ENCODE assay signal across 13 cellular contexts in the genomic region with DNA sequence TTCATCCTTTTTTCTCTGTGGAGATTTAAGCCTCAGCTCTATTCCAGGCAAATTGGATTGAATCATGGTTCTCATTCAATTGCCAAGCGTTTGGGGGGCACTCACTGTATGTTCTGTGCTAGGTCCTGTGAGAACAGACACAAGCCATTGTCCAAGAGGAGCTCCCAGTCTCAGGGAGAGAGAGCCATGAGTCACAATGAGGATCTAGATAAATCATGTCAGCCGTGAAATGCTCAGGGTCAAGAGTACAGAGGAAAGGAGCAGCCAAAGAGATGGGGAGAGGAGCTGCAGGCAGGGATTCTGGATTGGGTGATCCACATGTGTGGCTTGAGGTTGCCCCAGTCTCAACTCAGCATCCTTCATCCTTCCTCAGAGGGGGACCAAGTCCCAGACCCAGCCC.
DNase-seq lines count a peak whose midpoint lies in the region; ATAC-seq, FAIRE-seq and TF ChIP-seq lines count a peak whose summit lies in the region.
"Had no signal": no experiment of that assay in that cellular context is flagged by ENCODE, and none has a peak within 500 bp of the region (broad histone marks: within the 10 kb centered on the region; RNA-seq: fewer than 3 reads in every experiment).

No MANE protein-coding gene starts in this region.

- H3K27me3 ChIP-seq in bronchial epithelial cell (ENCODE audit: control insufficient read depth, insufficient read depth, low read length) (peaks cover 7% of the 10 kb centered on the region), colonic mucosa (no peaks in the 10 kb centered on the region)

- no peaks in the 10 kb centered on the region for H3K4me1 ChIP-seq in colonic mucosa

- DNase-seq in A172 (ENCODE audit: low spot score), result peak; percentile 45
- peak; percentile 23 for DNase-seq in HT1080 (ENCODE audit: low read depth)
- DNase-seq in bronchial epithelial cell (ENCODE audit: low read depth), result peak; percentile 15
- DNase-seq in left kidney (ENCODE audit: low read depth, low spot score), result peak; percentile 77
- no peak for DNase-seq in NCI-H1694 (lab: John Stamatoyannopoulos, UW)
- no peak for DNase-seq in midbrain (lab: John Stamatoyannopoulos, UW)
- no peak for DNase-seq in colonic mucosa
- DNase-seq: activated T-cell treated with anti-CD3 and anti-CD28 coated beads, Interleukin-2, amount 50 U/mL, for 72 hours; naive thymus-derived CD8-positive, alpha-beta T cell; NCI-H2107; stimulated activated CD4-positive, alpha-beta T cell treated with anti-CD3 and anti-CD28 coated beads, Interleukin-12 subunit alpha, Interleukin-12 subunit beta, amount 100 ng/mL, for 4 hours had no signal

- no peak for ATAC-seq in activated CD4-positive, CD25-positive, alpha-beta regulatory T cell treated with anti-CD3 and anti-CD28 coated beads, Interleukin-2, amount 50 U/mL, for 24 hours
- ATAC-seq: activated T-cell treated with anti-CD3 and anti-CD28 coated beads, Interleukin-2, amount 50 U/mL, for 72 hours; esophagus mucosa; naive thymus-derived CD8-positive, alpha-beta T cell had no signal

- TF ChIP-seq CTCF in bronchial epithelial cell (IDR thresholded peaks at IDR 0.05; ENCODE audit: insufficient read depth, low read length, severe bottlenecking) (no peak), colonic mucosa (IDR thresholded peaks at IDR 0.05) (no peak)

- intact Hi-C loops in colonic mucosa (cut with DNase I), result no loop called here

- H3K27ac ChIP-seq in colonic mucosa, result no peak overlapping the region

- no peaks in the 10 kb centered on the region for H3K36me3 ChIP-seq in bronchial epithelial cell (ENCODE audit: control insufficient read depth, insufficient read depth, low read length)
- no peaks in the 10 kb centered on the region for H3K36me3 ChIP-seq in colonic mucosa

- no peak overlapping the region for H3K9ac ChIP-seq in colonic mucosa (ENCODE audit: low read depth in 2 of 2, low read length in 2 of 2)

- FAIRE-seq in bronchial epithelial cell (lab: Jason Lieb, UNC), result peak; percentile 55

- no peaks in the 10 kb centered on the region for H3K9me3 ChIP-seq in colonic mucosa

- H3K4me3 ChIP-seq in bronchial epithelial cell (ENCODE audit: low read depth, low read length) (no peak overlapping the region), colonic mucosa (no peak overlapping the region)

Comparison
In these comparisons a context has a peak if more than half of its experiments do, and no peak if none do; other contexts are left out.
1. DNase-seq: peak in A172 (single experiment), HT1080 (single experiment), bronchial epithelial cell (single experiment) and left kidney (single experiment); none in NCI-H1694 (single experiment), midbrain (single experiment) and colonic mucosa (single experiment).